ENCODE assay signal across 1 cellular context in the genomic region with DNA sequence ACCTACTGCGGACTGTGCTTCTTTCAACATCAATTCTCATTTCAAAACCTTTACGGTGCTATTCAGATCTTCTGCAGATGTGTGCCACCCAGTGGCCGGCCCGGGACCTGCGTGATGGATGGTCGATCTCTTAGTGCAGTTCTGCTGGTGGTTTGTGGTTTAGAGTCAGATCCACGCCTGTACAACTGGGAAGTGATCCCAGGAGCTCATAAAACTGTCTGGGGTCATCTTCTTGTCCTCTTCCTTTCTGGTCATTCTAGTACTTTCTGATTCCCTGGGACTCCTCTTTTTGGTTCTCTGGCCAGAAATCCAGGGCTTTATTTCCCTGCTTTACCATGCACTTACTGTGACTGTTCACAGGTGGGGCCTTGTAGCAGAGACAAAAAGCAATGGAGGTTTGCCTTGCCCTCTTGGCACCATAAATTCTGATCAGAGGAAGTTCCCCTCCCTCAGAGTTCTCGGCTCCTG.
TF ChIP-seq lines count a peak whose summit lies in the region.

No MANE protein-coding gene starts in this region.

TF ChIP-seq in GM23338, 12 proteins besides CTCF, POLR2A, EP300 and RAD21 (continued from another document):
- TF ChIP-seq REST (IDR thresholded peaks at IDR 0.05; ENCODE audit: unreplicated experiment), result no peak
